Comparison of ENCODE assay signal across 26 cellular contexts in the genomic region with DNA sequence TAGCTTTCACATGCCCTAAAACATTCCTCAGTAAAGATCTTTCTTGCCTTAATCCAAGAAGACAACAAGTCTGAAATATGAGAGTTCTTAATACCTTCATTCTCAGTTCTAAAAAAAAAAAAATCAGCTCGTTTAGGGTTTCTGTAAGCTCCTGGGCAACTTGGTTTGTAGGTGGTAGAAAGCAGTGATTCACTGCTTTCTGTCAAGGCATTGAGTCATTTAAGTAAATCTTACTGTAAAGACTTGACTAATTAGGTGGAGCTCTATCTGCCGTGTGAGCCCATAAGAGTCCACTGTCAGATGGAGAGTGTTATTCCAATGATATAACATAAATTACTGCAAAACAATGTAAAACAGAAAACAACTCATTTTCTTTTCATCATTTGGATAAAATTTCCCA. TPM values are rescaled to one million over a fixed set of nuclear protein-coding genes. Genes with fewer than 3 reads are reported as not detected.
A peak's percentile ranks its signal among the peaks of the same experiment; 100 is the strongest.
DNase-seq lines count a peak whose midpoint lies in the region; ATAC-seq and TF ChIP-seq lines count a peak whose summit lies in the region.
"Had no signal": no experiment of that assay in that cellular context is flagged by ENCODE, and none has a peak within 500 bp of the region (broad histone marks: within the 10 kb centered on the region; RNA-seq: fewer than 3 reads in every experiment).

No MANE protein-coding gene starts in this region.

- no peaks in the 10 kb centered on the region for H3K4me1 Mint-ChIP-seq in MCF 10A (ENCODE audit: insufficient read depth, unreplicated experiment)

- no peak for TF ChIP-seq POLR2A in breast epithelium (IDR thresholded peaks at IDR 0.05)

- ATAC-seq in esophagus mucosa (peak; percentile 83), HG02571 (IDR thresholded peaks at IDR 0.05; ENCODE audit: unreplicated experiment) (no peak)
- ATAC-seq: HCT116, psoas muscle, SK-N-SH treated with all-trans-retinoic acid at 6 μM for 48 hours had no signal

- H3K36me3 ChIP-seq in breast epithelium = no peaks in the 10 kb centered on the region
- H3K36me3 ChIP-seq: vagina had no signal

- POLR2A ChIA-PET in MCF 10A (lab: Yijun Ruan, JAX) = interaction anchor here (0.6 to 2.3 kb wide), 6 partner anchors 12 to 276 kb away, joined by 3 to 8 read pairs (median 5); no protein-coding TSS in a partner anchor

- no peak overlapping the region for H3K4me3 Mint-ChIP-seq in MCF 10A (ENCODE audit: unreplicated experiment)
- H3K4me3 Mint-ChIP-seq: activated CD4-positive, alpha-beta memory T cell treated with anti-CD3 and anti-CD28 coated beads, Interleukin-2, amount 10 ng/mL, durations not matched to agents 7 days and 5 days; activated T-cell treated with anti-CD3 and anti-CD28 coated beads, Interleukin-2, amount 50 U/mL, for 24 hours; memory B cell had no signal

- intact Hi-C loops in MCF 10A (cut with micrococcal nuclease) = no loop called here
- intact Hi-C loops in breast epithelium (cut with DNase I; ENCODE audit: low total_unique reads) = no loop called here

- H3K36me3 Mint-ChIP-seq in MCF 10A (ENCODE audit: insufficient read depth, unreplicated experiment) = no peaks in the 10 kb centered on the region
- H3K36me3 Mint-ChIP-seq: memory B cell had no signal

- peak; percentile 34 for DNase-seq in MCF 10A (ENCODE audit: unreplicated experiment)
- DNase-seq in breast epithelium (ENCODE audit: low spot score in 2 of 2) = no peak
- peak; percentile 32 for DNase-seq in RKO (ENCODE audit: low spot score)
- DNase-seq in GM19238 (ENCODE audit: insufficient read length, low spot score) = no peak
- no peak for DNase-seq in ecto neural progenitor cell (ENCODE audit: low spot score)
- DNase-seq: activated CD4-positive, alpha-beta memory T cell treated with anti-CD3 and anti-CD28 coated beads, Interleukin-2, amount 10 ng/mL, durations not matched to agents 7 days and 5 days; activated naive CD4-positive, alpha-beta T cell treated with anti-CD3 and anti-CD28 coated beads, Interleukin-2, amount 50 U/mL, for 16 hours; activated T-cell treated with anti-CD3 and anti-CD28 coated beads, Interleukin-2, amount 50 U/mL, for 24 hours; aorta; C1 segment of cervical spinal cord; Calu3; dorsolateral prefrontal cortex; head of caudate nucleus; left cardiac atrium; NCI-H1092 treated with DMSO at 0.1 percent for 48 hours; NCI-H1930; NCI-H69; psoas muscle; RPMI8226; testis had no signal

- no peak overlapping the region for H3K27ac Mint-ChIP-seq in MCF 10A (ENCODE audit: low read depth, unreplicated experiment)
- H3K27ac Mint-ChIP-seq: activated CD4-positive, alpha-beta memory T cell treated with anti-CD3 and anti-CD28 coated beads, Interleukin-2, amount 10 ng/mL, durations not matched to agents 7 days and 5 days; activated T-cell treated with anti-CD3 and anti-CD28 coated beads, Interleukin-2, amount 50 U/mL, for 24 hours; memory B cell had no signal

- no peaks in the 10 kb centered on the region for H3K9me3 ChIP-seq in breast epithelium
- H3K9me3 ChIP-seq: psoas muscle, testis, vagina had no signal

- CTCF ChIA-PET in MCF 10A (lab: Yijun Ruan, JAX) = interaction anchor here (0.6 to 0.9 kb wide), 3 partner anchors 131 to 293 kb away, joined by 3 to 6 read pairs (median 3); no protein-coding TSS in a partner anchor

- no TSS peak for BruUV-seq in MCF 10A (replicated peaks; lab: Mats Ljungman, UMichigan)

- H3K9me3 Mint-ChIP-seq in MCF 10A (ENCODE audit: unreplicated experiment) = no peaks in the 10 kb centered on the region
- H3K9me3 Mint-ChIP-seq: activated CD4-positive, alpha-beta memory T cell treated with anti-CD3 and anti-CD28 coated beads, Interleukin-2, amount 10 ng/mL, durations not matched to agents 7 days and 5 days; activated T-cell treated with anti-CD3 and anti-CD28 coated beads, Interleukin-2, amount 50 U/mL, for 24 hours had no signal

- TF ChIP-seq CTCF in MCF 10A (IDR thresholded peaks at IDR 0.05; ENCODE audit: unreplicated experiment) = no peak
- TF ChIP-seq CTCF in breast epithelium (IDR thresholded peaks at IDR 0.05) = no peak

- H3K4me1 ChIP-seq in breast epithelium = no peaks in the 10 kb centered on the region
- H3K4me1 ChIP-seq: psoas muscle, testis, vagina had no signal

- no peaks in the 10 kb centered on the region for H3K27me3 Mint-ChIP-seq in MCF 10A (ENCODE audit: insufficient read depth, unreplicated experiment)
- H3K27me3 Mint-ChIP-seq: memory B cell had no signal

- H3K27me3 ChIP-seq in breast epithelium = no peaks in the 10 kb centered on the region
- H3K27me3 ChIP-seq: dorsolateral prefrontal cortex, testis, vagina had no signal

- no peak overlapping the region for H3K27ac ChIP-seq in breast epithelium
- H3K27ac ChIP-seq: dorsolateral prefrontal cortex, psoas muscle, testis, vagina had no signal

- no peak overlapping the region for H3K4me3 ChIP-seq in breast epithelium
- H3K4me3 ChIP-seq: dorsolateral prefrontal cortex, psoas muscle, testis, vagina had no signal

RNA-seq across cellular contexts. Expression of gene MAST4, which starts 56.1 kb away (rescaled TPM):
- total RNA-seq in MCF 10A (2022) = 26.5 and 26.8 TPM in 2 replicates
- 10 to 100 TPM; 28.0 to 61.5 (median 50.1) TPM for total RNA-seq in breast epithelium
- total RNA-seq in esophagus mucosa = 106 TPM

Comparison
In these comparisons a context has a peak if more than half of its experiments do, and no peak if none do; other contexts are left out.
1. DNase-seq: peak in MCF 10A (single experiment) and RKO (single experiment); none in breast epithelium (0 of 2), GM19238 (single experiment) and ecto neural progenitor cell (single experiment).